In genomic region chr18:57744211-57744694, GRCh38 we compare ENCODE assay signal across 15 cellular contexts. TPM values are rescaled to one million over a fixed set of nuclear protein-coding genes. Genes with fewer than 3 reads are reported as not detected.
DNase-seq lines count a peak whose midpoint lies in the region; ATAC-seq and TF ChIP-seq lines count a peak whose summit lies in the region.
"Had no signal": no experiment of that assay in that cellular context is flagged by ENCODE, and none has a peak within 500 bp of the region (broad histone marks: within the 10 kb centered on the region; RNA-seq: fewer than 3 reads in every experiment).

No MANE protein-coding gene starts in this region.

- CTCF ChIA-PET in CD8-positive, alpha-beta memory T cell (lab: Charles Lee) = no interaction called here

- in situ Hi-C loops in HAP-1 (cut with MboI; ENCODE audit: low sequenced_read_pairs) = no loop called here

- H3K36me3 Mint-ChIP-seq in progenitor cell of endocrine pancreas (ENCODE audit: insufficient read depth) = peaks cover 2% of the 10 kb centered on the region
- H3K36me3 Mint-ChIP-seq in CD8-positive, alpha-beta memory T cell = peaks cover under 1 to 13% (median 3%) of the 10 kb centered on the region in 3 donors

- ATAC-seq in RWPE2 (ENCODE audit: low read depth) = no peak
- ATAC-seq: CD8-positive, alpha-beta T cell had no signal

- no peak overlapping the region for H3K4me3 Mint-ChIP-seq in progenitor cell of endocrine pancreas (ENCODE audit: low read depth)
- H3K4me3 Mint-ChIP-seq in CD8-positive, alpha-beta memory T cell = no peak overlapping the region
- H3K4me3 Mint-ChIP-seq: CD8-positive, alpha-beta T cell had no signal

- TF ChIP-seq CTCF in RWPE2 (IDR thresholded peaks at IDR 0.05; ENCODE audit: poor library complexity, severe bottlenecking) (no peak), progenitor cell of endocrine pancreas (IDR thresholded peaks at IDR 0.05; ENCODE audit: unreplicated experiment) (no peak)

- no peak overlapping the region for H3K4me2 ChIP-seq in skeletal muscle satellite cell (ENCODE audit: low read length)

- H3K36me3 ChIP-seq in HAP-1 (replicated peaks) (no peaks in the 10 kb centered on the region), RWPE2 (ENCODE audit: low read depth) (no peaks in the 10 kb centered on the region), skeletal muscle satellite cell (ENCODE audit: insufficient read depth, low read length) (peaks cover 6% of the 10 kb centered on the region)
- H3K36me3 ChIP-seq in CD8-positive, alpha-beta memory T cell (ENCODE audit: insufficient read depth, low read length) = no peaks in the 10 kb centered on the region

- peaks cover 34% of the 10 kb centered on the region for H3K4me1 Mint-ChIP-seq in progenitor cell of endocrine pancreas (ENCODE audit: low read depth)
- no peaks in the 10 kb centered on the region for H3K4me1 Mint-ChIP-seq in CD8-positive, alpha-beta memory T cell

- no peaks in the 10 kb centered on the region for H3K9me3 Mint-ChIP-seq in progenitor cell of endocrine pancreas (ENCODE audit: low read depth)
- peaks cover 0 to 28% (median 8%) of the 10 kb centered on the region in 5 donors for H3K9me3 Mint-ChIP-seq in CD8-positive, alpha-beta memory T cell

- H3K4me1 ChIP-seq in HAP-1 (peaks cover 31% of the 10 kb centered on the region), RWPE2 (ENCODE audit: insufficient read depth, poor library complexity, severe bottlenecking) (peaks cover 39% of the 10 kb centered on the region), skeletal muscle satellite cell (ENCODE audit: control insufficient read depth, insufficient read depth, low read length) (peaks cover 35% of the 10 kb centered on the region)
- H3K4me1 ChIP-seq in CD8-positive, alpha-beta memory T cell (ENCODE audit: insufficient read depth, low read length) = no peaks in the 10 kb centered on the region

- peak overlapping the region; percentile 23 for H3K9ac ChIP-seq in skeletal muscle satellite cell (ENCODE audit: low read depth, low read length)

- H3K27me3 Mint-ChIP-seq in progenitor cell of endocrine pancreas = no peaks in the 10 kb centered on the region
- no peaks in the 10 kb centered on the region for H3K27me3 Mint-ChIP-seq in CD8-positive, alpha-beta memory T cell

- no peak overlapping the region for H3K4me3 ChIP-seq in HAP-1
- no peak overlapping the region for H3K4me3 ChIP-seq in RWPE2 (ENCODE audit: severe bottlenecking)
- no peak overlapping the region for H3K4me3 ChIP-seq in skeletal muscle satellite cell (ENCODE audit: low read length)
- H3K4me3 ChIP-seq in CD8-positive, alpha-beta memory T cell (ENCODE audit: low read length) = no peak overlapping the region

- peak; percentile 11 to 43 for DNase-seq in HAP-1 (ENCODE audit: low spot score in 2 of 2)
- DNase-seq in RWPE2 (ENCODE audit: low spot score) = no peak
- peak; percentile 67 for DNase-seq in fibroblast of peridontal ligament (ENCODE audit: extremely low read depth)
- no peak for DNase-seq in activated CD4-positive, alpha-beta T cell treated with anti-CD3 and anti-CD28 coated beads, Interleukin-2, amount 50 U/mL, for 48 hours
- DNase-seq in progenitor cell of endocrine pancreas (ENCODE audit: low spot score, unreplicated experiment) = no peak
- no peak for DNase-seq in activated CD4-positive, CD25-positive, alpha-beta regulatory T cell (lab: John Stamatoyannopoulos, UW)
- DNase-seq in CD8-positive, alpha-beta memory T cell = no peak
- DNase-seq: activated naive CD4-positive, alpha-beta T cell; CD8-positive, alpha-beta T cell; MM.1S; NCI-H510A; posterior cingulate gyrus; SHP77 had no signal

- H3K27ac ChIP-seq in RWPE2 (ENCODE audit: poor library complexity, severe bottlenecking) = peak overlapping the region; percentile 55
- H3K27ac ChIP-seq in CD8-positive, alpha-beta memory T cell (ENCODE audit: low read depth, low read length) = no peak overlapping the region
- H3K27ac ChIP-seq: HL-60 had no signal

- H3K27me3 ChIP-seq in HAP-1 (ENCODE audit: low read depth) = no peaks in the 10 kb centered on the region
- H3K27me3 ChIP-seq in RWPE2 (ENCODE audit: insufficient read depth, poor library complexity, severe bottlenecking) = no peaks in the 10 kb centered on the region
- H3K27me3 ChIP-seq in skeletal muscle satellite cell (ENCODE audit: control insufficient read depth, insufficient read depth, low read length) = no peaks in the 10 kb centered on the region
- no peaks in the 10 kb centered on the region for H3K27me3 ChIP-seq in CD8-positive, alpha-beta memory T cell (ENCODE audit: insufficient read depth, low read length, poor library complexity, severe bottlenecking)

- no peak overlapping the region for H3K27ac Mint-ChIP-seq in progenitor cell of endocrine pancreas
- H3K27ac Mint-ChIP-seq in CD8-positive, alpha-beta memory T cell = no peak overlapping the region
- H3K27ac Mint-ChIP-seq: CD8-positive, alpha-beta T cell had no signal

- no peaks in the 10 kb centered on the region for H3K9me3 ChIP-seq in HAP-1
- peaks cover 4% of the 10 kb centered on the region for H3K9me3 ChIP-seq in RWPE2 (ENCODE audit: severe bottlenecking)
- no peaks in the 10 kb centered on the region for H3K9me3 ChIP-seq in skeletal muscle satellite cell (replicated peaks; ENCODE audit: low read length)
- no peaks in the 10 kb centered on the region for H3K9me3 ChIP-seq in CD8-positive, alpha-beta memory T cell (ENCODE audit: low read length)

- POLR2A ChIA-PET in CD8-positive, alpha-beta memory T cell (lab: Charles Lee) = no interaction called here

RNA-seq across cellular contexts. Expression of gene ATP8B1, which starts 58.9 kb away (rescaled TPM):
- 19.7 and 23.6 TPM in 2 replicates for total RNA-seq in skeletal muscle satellite cell (2012; rRNA removed)
- 21.7 and 21.9 TPM in 2 replicates for total RNA-seq in progenitor cell of endocrine pancreas
- total RNA-seq in CD8-positive, alpha-beta memory T cell = not detected
- polyA plus RNA-seq in CD8-positive, alpha-beta memory T cell = not detected
- total RNA-seq: CD8-positive, alpha-beta T cell had no signal

Comparison
In these comparisons a context has a peak if more than half of its experiments do, and no peak if none do; other contexts are left out.
1. DNase-seq: peak in HAP-1 (2 of 2) and fibroblast of peridontal ligament (single experiment); none in RWPE2 (single experiment), activated CD4-positive, alpha-beta T cell treated with anti-CD3 and anti-CD28 coated beads, Interleukin-2, amount 50 U/mL, for 48 hours (0 of 2), progenitor cell of endocrine pancreas (single experiment), activated CD4-positive, CD25-positive, alpha-beta regulatory T cell (0 of 4) and CD8-positive, alpha-beta memory T cell (0 of 5).
2. RNA of gene ATP8B1, which starts 58.9 kb away (total RNA-seq): 21.7 to 21.9 TPM in progenitor cell of endocrine pancreas; not detected in CD8-positive, alpha-beta memory T cell; every median in the first group is over 10 times any median in the second.